7 cellular contexts compared by ENCODE assay signal in genomic region chrX:56994375-56995270, GRCh38.
A peak's percentile ranks its signal among the peaks of the same experiment; 100 is the strongest.
DNase-seq lines count a peak whose midpoint lies in the region; ATAC-seq and TF ChIP-seq lines count a peak whose summit lies in the region.

No MANE protein-coding gene starts in this region.

- no peaks in the 10 kb centered on the region for H3K36me3 ChIP-seq in RWPE2 (ENCODE audit: low read depth)
- H3K36me3 ChIP-seq in neutrophil, result no peaks in the 10 kb centered on the region

- no peaks in the 10 kb centered on the region for H3K27me3 ChIP-seq in RWPE2 (ENCODE audit: insufficient read depth, poor library complexity, severe bottlenecking)
- H3K27me3 ChIP-seq in neutrophil, result peaks cover 27% of the 10 kb centered on the region

- H3K4me3 ChIP-seq in RWPE2 (ENCODE audit: severe bottlenecking), result peak overlapping the region; percentile 44
- H3K4me3 ChIP-seq in fibroblast of mammary gland (ENCODE audit: control insufficient read depth, low read depth, low read length), result peak overlapping the region; percentile 58
- peak overlapping the region; percentile 2 to 32 for H3K4me3 ChIP-seq in neutrophil (ENCODE audit: low read depth in 1 of 2, low read length in 1 of 2)

- no peaks in the 10 kb centered on the region for H3K4me1 ChIP-seq in RWPE2 (ENCODE audit: insufficient read depth, poor library complexity, severe bottlenecking)
- no peaks in the 10 kb centered on the region for H3K4me1 ChIP-seq in neutrophil (ENCODE audit: control insufficient read depth in 1 of 2, insufficient read depth in 1 of 2, low read depth in 1 of 2, low read length in 1 of 2)

- H3K27ac ChIP-seq in RWPE2 (ENCODE audit: poor library complexity, severe bottlenecking) (peak overlapping the region; percentile 29), neutrophil (no peak overlapping the region)

- ATAC-seq in GM21576 (IDR thresholded peaks at IDR 0.05; ENCODE audit: unreplicated experiment) (peak; percentile 18), RWPE2 (ENCODE audit: low read depth) (no peak; the same call in 2 of the 3 replicates), HG03025 (IDR thresholded peaks at IDR 0.05; ENCODE audit: low FRiP score, unreplicated experiment) (no peak)

- H3K9me3 ChIP-seq in RWPE2 (ENCODE audit: severe bottlenecking) (no peaks in the 10 kb centered on the region), neutrophil (no peaks in the 10 kb centered on the region)

- TF ChIP-seq CTCF in RWPE2 (IDR thresholded peaks at IDR 0.05; ENCODE audit: poor library complexity, severe bottlenecking) (no peak), fibroblast of mammary gland (conservative IDR thresholded peaks at IDR 0.05; ENCODE audit: control insufficient read depth, insufficient read depth, low read depth, low read length) (no peak), neutrophil (IDR thresholded peaks at IDR 0.05) (no peak)

- DNase-seq in RWPE2 (ENCODE audit: low spot score) (no peak), fibroblast of mammary gland (ENCODE audit: low read depth) (peak; percentile 8), kidney glomerular epithelial cell (lab: John Stamatoyannopoulos, UW) (no peak), COLO829 (ENCODE audit: low spot score) (no peak)
